Comparison of ENCODE assay signal across 26 cellular contexts in genomic region chr11:61340985-61341384, GRCh38. TPM values are rescaled to one million over a fixed set of nuclear protein-coding genes. Genes with fewer than 3 reads are reported as not detected.
"Had no signal": no experiment of that assay in that cellular context is flagged by ENCODE, and none has a peak within 500 bp of the region (broad histone marks: within the 10 kb centered on the region; RNA-seq: fewer than 3 reads in every experiment).

No MANE protein-coding gene starts in this region.

- H3K4me3 Mint-ChIP-seq: mesothelial cell of epicardium; naive thymus-derived CD4-positive, alpha-beta T cell; nephron; neural crest cell; stimulated activated naive CD8-positive, alpha-beta T cell treated with anti-CD3 and anti-CD28 coated beads, Interleukin-15, amount 100 ng/mL, for 72 hours; type B pancreatic cell had no signal

- H3K79me2 ChIP-seq: hepatocyte had no signal

- H3K9me3 ChIP-seq: left ventricle myocardium inferior, neutrophil, ovary, right atrium auricular region, right lobe of liver, tibial nerve, uterus had no signal

- DNase-seq: islet precursor cell; left ventricle myocardium inferior; mesendoderm; naive thymus-derived CD4-positive, alpha-beta T cell; occipital lobe; right lobe of liver; stimulated activated CD4-positive, alpha-beta T cell treated with anti-CD3 and anti-CD28 coated beads, Interleukin-12 subunit alpha, Interleukin-12 subunit beta, amount 100 ng/mL, for 4 hours; stimulated activated CD4-positive, alpha-beta T cell treated with anti-CD3 and anti-CD28 coated beads, Interleukin-15, amount 100 ng/mL, for 24 hours; stimulated activated CD4-positive, alpha-beta T cell treated with anti-CD3 and anti-CD28 coated beads, Interleukin-2, amount 100 ng/mL, for 24 hours; stimulated activated CD4-positive, alpha-beta T cell treated with anti-CD3 and anti-CD28 coated beads, Interleukin-4, amount 100 ng/mL, for 1 hour; stimulated activated naive CD4-positive, alpha-beta T cell treated with Interleukin-2 at 50 U/mL for 16 hours; stimulated activated naive CD8-positive, alpha-beta T cell treated with anti-CD3 and anti-CD28 coated beads, Interleukin-15, amount 100 ng/mL, for 72 hours; substantia nigra; uterus had no signal

- H3K36me3 Mint-ChIP-seq: type B pancreatic cell had no signal

- H3K4me2 ChIP-seq: hepatocyte had no signal

- H3K27me3 ChIP-seq: hepatocyte, neutrophil, ovary, right atrium auricular region, right lobe of liver, tibial nerve, uterus had no signal

- ATAC-seq: naive thymus-derived CD4-positive, alpha-beta T cell; right lobe of liver; stimulated activated naive CD8-positive, alpha-beta T cell treated with anti-CD3 and anti-CD28 coated beads, Interleukin-15, amount 100 ng/mL, for 72 hours had no signal

- H3K27ac ChIP-seq: hepatocyte, left ventricle myocardium inferior, neutrophil, ovary, right atrium auricular region, right lobe of liver, skin epidermis, tibial nerve, uterus had no signal

- H3K27ac Mint-ChIP-seq: mesothelial cell of epicardium; naive thymus-derived CD4-positive, alpha-beta T cell; nephron; progenitor cell of endocrine pancreas; stimulated activated naive CD8-positive, alpha-beta T cell treated with anti-CD3 and anti-CD28 coated beads, Interleukin-15, amount 100 ng/mL, for 72 hours; type B pancreatic cell had no signal

- H3K9me3 Mint-ChIP-seq: mesothelial cell of epicardium; naive thymus-derived CD4-positive, alpha-beta T cell; nephron; neural crest cell; stimulated activated naive CD8-positive, alpha-beta T cell treated with anti-CD3 and anti-CD28 coated beads, Interleukin-15, amount 100 ng/mL, for 72 hours; type B pancreatic cell had no signal

- H3K27me3 Mint-ChIP-seq: naive thymus-derived CD4-positive, alpha-beta T cell; progenitor cell of endocrine pancreas; stimulated activated naive CD8-positive, alpha-beta T cell treated with anti-CD3 and anti-CD28 coated beads, Interleukin-15, amount 100 ng/mL, for 72 hours; type B pancreatic cell had no signal

- H2AFZ ChIP-seq: hepatocyte had no signal

- H3K4me3 ChIP-seq: hepatocyte, left ventricle myocardium inferior, lung, ovary, right atrium auricular region, right lobe of liver, skin epidermis, tibial nerve, uterus had no signal

- H3K4me1 ChIP-seq: right atrium auricular region had no signal

- H3K36me3 ChIP-seq: ovary, right atrium auricular region, uterus had no signal

RNA-seq across cellular contexts. Expression of gene VWCE, which starts 45.9 kb away (rescaled TPM):
- polyA plus RNA-seq: naive thymus-derived CD4-positive, alpha-beta T cell had no signal
